14 cellular contexts compared by ENCODE assay signal in the genomic region with DNA sequence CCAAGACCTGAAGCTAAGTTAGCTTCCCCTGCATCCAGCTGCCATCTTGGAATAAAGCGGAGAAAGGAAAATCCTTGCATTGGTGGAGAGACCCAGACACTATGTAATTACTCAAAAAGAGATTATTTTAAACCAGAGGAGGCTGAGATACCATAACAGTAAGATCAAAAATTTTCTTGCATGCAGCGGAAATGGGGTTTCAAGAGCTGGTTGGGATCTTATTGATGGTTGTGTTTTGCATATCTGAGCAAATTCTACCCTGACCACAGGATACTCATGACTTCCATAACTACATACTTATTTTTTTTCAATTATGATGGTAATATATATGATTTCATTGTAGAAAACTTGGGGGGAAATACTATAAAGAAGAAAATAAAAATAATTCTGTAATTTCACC. TPM values are rescaled to one million over a fixed set of nuclear protein-coding genes. Genes with fewer than 3 reads are reported as not detected.
"Had no signal": no experiment of that assay in that cellular context is flagged by ENCODE, and none has a peak within 500 bp of the region (broad histone marks: within the 10 kb centered on the region; RNA-seq: fewer than 3 reads in every experiment).

No MANE protein-coding gene starts in this region.

- DNase-seq: activated effector memory CD4-positive, alpha-beta T cell treated with anti-CD3 and anti-CD28 coated beads, Interleukin-2, amount 50 U/mL, for 16 hours; adrenal gland; colonic mucosa; effector CD8-positive, alpha-beta T cell; left lung; mucosa of descending colon; natural killer cell; nucleus accumbens; substantia nigra; trophoblast cell had no signal

- H3K27ac Mint-ChIP-seq: natural killer cell had no signal

- H3K36me3 ChIP-seq: adrenal gland, colonic mucosa, left lung, right atrium auricular region had no signal

- H3K27ac ChIP-seq: adrenal gland, colonic mucosa, left lung, right atrium auricular region had no signal

- H3K36me3 Mint-ChIP-seq: natural killer cell had no signal

- H3K4me3 ChIP-seq: adrenal gland, colonic mucosa, left lung, mucosa of descending colon, right atrium auricular region, skin epidermis had no signal

- H3K4me1 ChIP-seq: colonic mucosa had no signal

- H3K4me3 Mint-ChIP-seq: natural killer cell had no signal

- H3K9me3 ChIP-seq: adrenal gland, colonic mucosa, left lung, mucosa of descending colon, right atrium auricular region had no signal

- H3K9me3 Mint-ChIP-seq: natural killer cell had no signal

- FAIRE-seq: frontal cortex, keratinocyte had no signal

- ATAC-seq: left lung, mucosa of descending colon, natural killer cell had no signal

- H3K27me3 ChIP-seq: adrenal gland, colonic mucosa, right atrium auricular region had no signal

RNA-seq across cellular contexts. Expression of a gene that starts 17.5 kb away (rescaled TPM):
- total RNA-seq: right atrium auricular region had no signal
